Comparison of ENCODE assay signal across 21 cellular contexts in genomic region chr12:71019282-71019831, GRCh38.
"Had no signal": no experiment of that assay in that cellular context is flagged by ENCODE, and none has a peak within 500 bp of the region (broad histone marks: within the 10 kb centered on the region; RNA-seq: fewer than 3 reads in every experiment).

No MANE protein-coding gene starts in this region.

- H3K9me3 ChIP-seq: esophagus muscularis mucosa, gastrocnemius medialis, mucosa of descending colon, ovary, sigmoid colon, testis, tibial nerve had no signal

- H3K36me3 Mint-ChIP-seq: immature natural killer cell; naive thymus-derived CD8-positive, alpha-beta T cell; neural progenitor cell; stimulated activated naive B cell treated with anti-CD40 and anti-IgM and Interleukin-4, amounts not matched to agents 10 μg/mL and 1 μg/mL and 100 μg/mL, for 72 hours had no signal

- H3K9ac ChIP-seq: neural progenitor cell had no signal

- H3K4me3 ChIP-seq: esophagus muscularis mucosa, gastrocnemius medialis, mucosa of descending colon, neural progenitor cell, ovary, right atrium auricular region, sigmoid colon, skin epidermis, testis, tibial nerve had no signal

- H3K9me3 Mint-ChIP-seq: neural progenitor cell; stimulated activated naive B cell treated with anti-CD40 and anti-IgM and Interleukin-4, amounts not matched to agents 10 μg/mL and 1 μg/mL and 100 μg/mL, for 72 hours had no signal

- H3K36me3 ChIP-seq: esophagus muscularis mucosa, gastrocnemius medialis, neural progenitor cell, ovary, right atrium auricular region, sigmoid colon, tibial nerve had no signal

- H2AFZ ChIP-seq: neural progenitor cell had no signal

- DNase-seq: effector memory CD4-positive, alpha-beta T cell; gastrocnemius medialis; immature natural killer cell; left ventricle myocardium superior; mammary epithelial cell; mucosa of descending colon; naive thymus-derived CD8-positive, alpha-beta T cell; nucleus accumbens; ovary; sigmoid colon; stimulated activated CD4-positive, alpha-beta T cell treated with anti-CD3 and anti-CD28 coated beads, Interleukin-2, amount 100 ng/mL, for 24 hours; stimulated activated CD4-positive, alpha-beta T cell treated with anti-CD3 and anti-CD28 coated beads, Interleukin-4, amount 100 ng/mL, for 4 hours; stimulated activated naive B cell treated with anti-CD40 and anti-IgM and Interleukin-4, amounts not matched to agents 10 μg/mL and 1 μg/mL and 100 μg/mL, for 72 hours; stimulated activated naive CD8-positive, alpha-beta T cell treated with anti-CD3 and anti-CD28 coated beads, Interleukin-15, amount 100 ng/mL, for 72 hours; testis had no signal

- H3K4me1 Mint-ChIP-seq: immature natural killer cell; naive thymus-derived CD8-positive, alpha-beta T cell; stimulated activated naive B cell treated with anti-CD40 and anti-IgM and Interleukin-4, amounts not matched to agents 10 μg/mL and 1 μg/mL and 100 μg/mL, for 72 hours; stimulated activated naive CD8-positive, alpha-beta T cell treated with anti-CD3 and anti-CD28 coated beads, Interleukin-15, amount 100 ng/mL, for 72 hours had no signal

- H3K4me2 ChIP-seq: neural progenitor cell had no signal

- H3K27me3 ChIP-seq: esophagus muscularis mucosa, gastrocnemius medialis, neural progenitor cell, ovary, right atrium auricular region, testis, tibial nerve had no signal

- ATAC-seq: gastrocnemius medialis; left ventricle myocardium superior; mucosa of descending colon; naive thymus-derived CD8-positive, alpha-beta T cell; stimulated activated naive B cell treated with anti-CD40 and anti-IgM and Interleukin-4, amounts not matched to agents 10 μg/mL and 1 μg/mL and 100 μg/mL, for 72 hours; stimulated activated naive CD8-positive, alpha-beta T cell treated with anti-CD3 and anti-CD28 coated beads, Interleukin-15, amount 100 ng/mL, for 72 hours had no signal

- H3K27ac Mint-ChIP-seq: immature natural killer cell; naive thymus-derived CD8-positive, alpha-beta T cell; neural progenitor cell; stimulated activated naive B cell treated with anti-CD40 and anti-IgM and Interleukin-4, amounts not matched to agents 10 μg/mL and 1 μg/mL and 100 μg/mL, for 72 hours; stimulated activated naive CD8-positive, alpha-beta T cell treated with anti-CD3 and anti-CD28 coated beads, Interleukin-15, amount 100 ng/mL, for 72 hours had no signal

- H3K4me1 ChIP-seq: esophagus muscularis mucosa, gastrocnemius medialis, neural progenitor cell, right atrium auricular region, testis, tibial nerve had no signal

- H3K27ac ChIP-seq: epithelial cell of prostate, esophagus muscularis mucosa, gastrocnemius medialis, neural progenitor cell, ovary, right atrium auricular region, sigmoid colon, skin epidermis, testis, tibial nerve had no signal

- H3K27me3 Mint-ChIP-seq: stimulated activated naive B cell treated with anti-CD40 and anti-IgM and Interleukin-4, amounts not matched to agents 10 μg/mL and 1 μg/mL and 100 μg/mL, for 72 hours; stimulated activated naive CD8-positive, alpha-beta T cell treated with anti-CD3 and anti-CD28 coated beads, Interleukin-15, amount 100 ng/mL, for 72 hours had no signal

- H3K4me3 Mint-ChIP-seq: immature natural killer cell; naive thymus-derived CD8-positive, alpha-beta T cell; neural progenitor cell; stimulated activated naive B cell treated with anti-CD40 and anti-IgM and Interleukin-4, amounts not matched to agents 10 μg/mL and 1 μg/mL and 100 μg/mL, for 72 hours; stimulated activated naive CD8-positive, alpha-beta T cell treated with anti-CD3 and anti-CD28 coated beads, Interleukin-15, amount 100 ng/mL, for 72 hours had no signal
